In genomic region chr12:3607821-3608220, GRCh38 we compare ENCODE assay signal across 30 cellular contexts.
"Had no signal": no experiment of that assay in that cellular context is flagged by ENCODE, and none has a peak within 500 bp of the region (broad histone marks: within the 10 kb centered on the region; RNA-seq: fewer than 3 reads in every experiment).

No MANE protein-coding gene starts in this region.

- H3K27ac ChIP-seq: ascending aorta, cardiac muscle cell, Peyer's patch, SJSA1 had no signal

- H3K9me3 ChIP-seq: ascending aorta, MG63, Peyer's patch, SJSA1, SK-N-SH had no signal

- H3K27me3 ChIP-seq: ascending aorta, cardiac muscle cell, MG63, Peyer's patch had no signal

- H3K27ac Mint-ChIP-seq: activated CD4-positive, alpha-beta T cell treated with anti-CD3 and anti-CD28 coated beads, Interleukin-2, amount 10 ng/mL, durations not matched to agents 24 days and 14 days; activated CD8-positive, alpha-beta T cell treated with anti-CD3 and anti-CD28 coated beads for 36 hours; activated naive CD4-positive, alpha-beta T cell treated with anti-CD3 and anti-CD28 coated beads, Interleukin-2, amount 50 U/mL, for 24 hours; activated naive CD8-positive, alpha-beta T cell treated with anti-CD3 and anti-CD28 coated beads, Interleukin-2, amount 10 ng/mL, durations not matched to agents 7 days and 5 days; activated T-cell treated with anti-CD3 and anti-CD28 coated beads, Interleukin-2, amount 50 U/mL, for 72 hours; T-helper 1 cell treated with Interleukin-12 subunit alpha and Interleukin-12 subunit beta and Interleukin-4 antibody, amounts not matched to agents 30 μg/mL and 1 μg/mL, for 36 hours; T-helper 2 cell treated with Interferon-gamma antibody and Interleukin-4, amounts not matched to agents 5 μg/mL and 100 μg/mL, for 36 hours had no signal

- H3K4me2 ChIP-seq: SK-N-SH had no signal

- ATAC-seq: activated CD8-positive, alpha-beta T cell treated with anti-CD3 and anti-CD28 coated beads for 36 hours; activated T-cell treated with anti-CD3 and anti-CD28 coated beads, Interleukin-2, amount 50 U/mL, for 72 hours; activated T-helper 17 cell treated with anti-CD3 and anti-CD28 coated beads, Interleukin-2, amount 50 U/mL, for 72 hours; PC-3 had no signal

- H3K4me1 ChIP-seq: Peyer's patch, SJSA1 had no signal

- H3K4me1 Mint-ChIP-seq: activated CD4-positive, alpha-beta T cell treated with anti-CD3 and anti-CD28 coated beads, Interleukin-2, amount 10 ng/mL, durations not matched to agents 24 days and 14 days; activated naive CD4-positive, alpha-beta T cell treated with anti-CD3 and anti-CD28 coated beads, Interleukin-2, amount 50 U/mL, for 24 hours had no signal

- H3K27me3 Mint-ChIP-seq: activated CD8-positive, alpha-beta T cell treated with anti-CD3 and anti-CD28 coated beads for 36 hours; activated naive CD4-positive, alpha-beta T cell treated with anti-CD3 and anti-CD28 coated beads, Interleukin-2, amount 50 U/mL, for 24 hours; activated T-helper 17 cell treated with anti-CD3 and anti-CD28 coated beads, Interleukin-2, amount 50 U/mL, for 72 hours had no signal

- DNase-seq: activated CD4-positive, alpha-beta T cell treated with anti-CD3 and anti-CD28 coated beads, Interleukin-2, amount 10 ng/mL, durations not matched to agents 24 days and 14 days; activated CD4-positive, alpha-beta T cell treated with anti-CD3 and anti-CD28 coated beads, Interleukin-2, amount 50 U/mL, for 4 hours; activated CD8-positive, alpha-beta T cell treated with anti-CD3 and anti-CD28 coated beads for 36 hours; activated effector memory CD4-positive, alpha-beta T cell treated with anti-CD3 and anti-CD28 coated beads, Interleukin-2, amount 50 U/mL, for 16 hours; activated naive CD4-positive, alpha-beta T cell; activated naive CD8-positive, alpha-beta T cell treated with anti-CD3 and anti-CD28 coated beads, Interleukin-2, amount 10 ng/mL, durations not matched to agents 7 days and 5 days; activated T-cell treated with anti-CD3 and anti-CD28 coated beads, Interleukin-2, amount 50 U/mL, for 1 hour; activated T-cell treated with anti-CD3 and anti-CD28 coated beads, Interleukin-2, amount 50 U/mL, for 72 hours; amygdala; KG1; MG63; NCI-H1048; NCI-H1105 treated with DMSO at 0.1 percent for 48 hours; NCI-H1436; NCI-H1694 treated with DMSO at 0.1 percent for 48 hours; NCI-H2029; NCI-H524 treated with DMSO at 0.1 percent for 48 hours; PC-3; RPMI8226; SHP77 treated with DMSO at 0.1 percent for 48 hours; SK-N-SH had no signal

- H3K9me3 Mint-ChIP-seq: activated naive CD4-positive, alpha-beta T cell treated with anti-CD3 and anti-CD28 coated beads, Interleukin-2, amount 50 U/mL, for 24 hours; activated naive CD8-positive, alpha-beta T cell treated with anti-CD3 and anti-CD28 coated beads, Interleukin-2, amount 10 ng/mL, durations not matched to agents 7 days and 5 days had no signal

- FAIRE-seq: TTC549 had no signal

- H3K36me3 ChIP-seq: ascending aorta, cardiac muscle cell, MG63, Peyer's patch, SJSA1 had no signal

- H3K4me3 ChIP-seq: ascending aorta, cardiac muscle cell, MG63, Peyer's patch, SJSA1 had no signal

- H3K4me3 Mint-ChIP-seq: activated CD4-positive, alpha-beta T cell treated with anti-CD3 and anti-CD28 coated beads, Interleukin-2, amount 10 ng/mL, durations not matched to agents 24 days and 14 days; activated CD8-positive, alpha-beta T cell treated with anti-CD3 and anti-CD28 coated beads for 36 hours; activated naive CD4-positive, alpha-beta T cell treated with anti-CD3 and anti-CD28 coated beads, Interleukin-2, amount 50 U/mL, for 24 hours; activated naive CD8-positive, alpha-beta T cell treated with anti-CD3 and anti-CD28 coated beads, Interleukin-2, amount 10 ng/mL, durations not matched to agents 7 days and 5 days; activated T-cell treated with anti-CD3 and anti-CD28 coated beads, Interleukin-2, amount 50 U/mL, for 72 hours; activated T-helper 17 cell treated with anti-CD3 and anti-CD28 coated beads, Interleukin-2, amount 50 U/mL, for 72 hours; T-helper 1 cell treated with Interleukin-12 subunit alpha and Interleukin-12 subunit beta and Interleukin-4 antibody, amounts not matched to agents 30 μg/mL and 1 μg/mL, for 36 hours; T-helper 2 cell treated with Interferon-gamma antibody and Interleukin-4, amounts not matched to agents 5 μg/mL and 100 μg/mL, for 36 hours had no signal

- H3K9ac ChIP-seq: SK-N-SH had no signal
